29 cellular contexts compared by ENCODE assay signal in the genomic region with DNA sequence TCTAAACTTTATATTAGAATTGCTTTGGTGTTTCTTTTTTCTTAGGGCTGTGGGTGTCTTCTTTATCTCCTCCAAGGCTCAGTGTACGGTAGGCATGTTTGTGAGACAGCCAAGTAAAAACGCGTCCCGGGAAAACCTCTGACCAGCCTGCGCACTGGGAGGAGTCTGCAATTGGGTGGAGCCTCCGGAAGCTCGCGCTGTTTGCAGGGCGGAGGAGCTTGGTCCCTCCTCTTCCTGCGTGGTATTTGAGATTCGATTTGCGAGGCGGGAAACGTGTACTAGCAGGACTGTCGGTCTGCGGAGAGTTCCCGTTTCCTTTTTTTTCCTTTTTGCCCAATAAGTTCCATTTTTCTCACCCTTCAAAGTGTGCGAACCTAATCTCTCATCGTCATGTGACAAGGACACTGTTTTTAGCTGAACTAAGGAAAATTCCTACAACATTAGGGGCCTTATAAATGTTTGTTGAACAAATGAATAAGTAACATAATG.
"Had no signal": no experiment of that assay in that cellular context is flagged by ENCODE, and none has a peak within 500 bp of the region (broad histone marks: within the 10 kb centered on the region; RNA-seq: fewer than 3 reads in every experiment).

No MANE protein-coding gene starts in this region.

- ATAC-seq: activated naive CD8-positive, alpha-beta T cell treated with anti-CD3 and anti-CD28 coated beads, Interleukin-2, amount 50 U/mL, for 24 hours; heart left ventricle; left lung; lower lobe of right lung; mucosa of descending colon; natural killer cell treated with Interleukin-12 subunit alpha and Interleukin-12 subunit beta and Interleukin-15 and Interleukin-18, amount 100 ng/mL, for 72 hours; psoas muscle; stimulated activated effector memory CD8-positive, alpha-beta T cell treated with anti-CD3 and anti-CD28 coated beads, Interleukin-12 subunit alpha, Interleukin-12 subunit beta, amount 100 ng/mL, for 72 hours had no signal

- H3K9me3 ChIP-seq: lower lobe of right lung, ovary, psoas muscle, sigmoid colon, upper lobe of left lung had no signal

- H3K4me3 ChIP-seq: heart left ventricle, left lung, lower lobe of right lung, mucosa of descending colon, ovary, psoas muscle, sigmoid colon, upper lobe of left lung had no signal

- DNase-seq: activated CD4-positive, alpha-beta memory T cell treated with anti-CD3 and anti-CD28 coated beads, Interleukin-2, amount 10 ng/mL, durations not matched to agents 7 days and 5 days; activated CD4-positive, alpha-beta T cell treated with anti-CD3 and anti-CD28 coated beads for 1 hour; activated CD4-positive, alpha-beta T cell treated with anti-CD3 and anti-CD28 coated beads, Interleukin-2, amount 10 ng/mL, durations not matched to agents 7 days and 5 days; activated CD8-positive, alpha-beta memory T cell treated with anti-CD3 and anti-CD28 coated beads, Interleukin-2, amount 50 U/mL, for 48 hours; activated naive CD8-positive, alpha-beta T cell treated with anti-CD3 and anti-CD28 coated beads, Interleukin-2, amount 50 U/mL, for 24 hours; activated T-cell treated with anti-CD3 and anti-CD28 coated beads, Interleukin-2, amount 50 U/mL, for 24 hours; amygdala; caudate nucleus; cortex of kidney; foreskin fibroblast; heart left ventricle; lower lobe of right lung; mesendoderm; mucosa of descending colon; ovary; psoas muscle; sigmoid colon; small intestine; stimulated activated CD4-positive, alpha-beta T cell treated with anti-CD3 and anti-CD28 coated beads, Interleukin-4, amount 100 ng/mL, for 24 hours; T-helper 9 cell had no signal

- H3K27me3 Mint-ChIP-seq: activated CD4-positive, alpha-beta memory T cell treated with anti-CD3 and anti-CD28 coated beads, Interleukin-2, amount 10 ng/mL, durations not matched to agents 7 days and 5 days; activated CD4-positive, alpha-beta T cell treated with anti-CD3 and anti-CD28 coated beads, Interleukin-2, amount 10 ng/mL, durations not matched to agents 7 days and 5 days; activated naive CD4-positive, alpha-beta T cell treated with anti-CD3 and anti-CD28 coated beads, Interleukin-2, amount 50 U/mL, for 24 hours; activated naive CD8-positive, alpha-beta T cell treated with anti-CD3 and anti-CD28 coated beads, Interleukin-2, amount 50 U/mL, for 24 hours; activated T-cell treated with anti-CD3 and anti-CD28 coated beads, Interleukin-2, amount 50 U/mL, for 24 hours; natural killer cell treated with Interleukin-12 subunit alpha and Interleukin-12 subunit beta and Interleukin-15 and Interleukin-18, amount 100 ng/mL, for 72 hours; stimulated activated naive CD8-positive, alpha-beta T cell treated with anti-CD3 and anti-CD28 coated beads, Interleukin-15, Interleukin-2, amounts not matched to agents 100 ng/mL and 50 ng/mL, for 24 hours had no signal

- H3K27ac Mint-ChIP-seq: activated CD4-positive, alpha-beta memory T cell treated with anti-CD3 and anti-CD28 coated beads, Interleukin-2, amount 10 ng/mL, durations not matched to agents 7 days and 5 days; activated CD4-positive, alpha-beta T cell treated with anti-CD3 and anti-CD28 coated beads, Interleukin-2, amount 10 ng/mL, durations not matched to agents 7 days and 5 days; activated naive CD4-positive, alpha-beta T cell treated with anti-CD3 and anti-CD28 coated beads, Interleukin-2, amount 50 U/mL, for 24 hours; activated naive CD8-positive, alpha-beta T cell treated with anti-CD3 and anti-CD28 coated beads, Interleukin-2, amount 50 U/mL, for 24 hours; activated T-cell treated with anti-CD3 and anti-CD28 coated beads, Interleukin-2, amount 50 U/mL, for 24 hours; activated T-helper 2 cell treated with anti-CD3 and anti-CD28 coated beads, Interferon-gamma antibody, Interleukin-2, Interleukin-4, amounts not matched to agents 10 μg/mL and 5 μg/mL and 100 μg/mL, durations not matched to agents 14 hours and 24 hours and 36 hours; natural killer cell treated with Interleukin-12 subunit alpha and Interleukin-12 subunit beta and Interleukin-15 and Interleukin-18, amount 100 ng/mL, for 72 hours; stimulated activated effector memory CD8-positive, alpha-beta T cell treated with anti-CD3 and anti-CD28 coated beads, Interleukin-12 subunit alpha, Interleukin-12 subunit beta, amount 100 ng/mL, for 72 hours; stimulated activated naive CD8-positive, alpha-beta T cell treated with anti-CD3 and anti-CD28 coated beads, Interleukin-15, Interleukin-2, amounts not matched to agents 100 ng/mL and 50 ng/mL, for 24 hours; T-helper 1 cell treated with Interleukin-12 subunit alpha and Interleukin-12 subunit beta and Interleukin-4 antibody, amounts not matched to agents 30 μg/mL and 1 μg/mL, for 36 hours had no signal

- H3K4me1 ChIP-seq: heart left ventricle, left lung, lower lobe of right lung, psoas muscle, sigmoid colon had no signal

- H3K36me3 Mint-ChIP-seq: activated naive CD4-positive, alpha-beta T cell treated with anti-CD3 and anti-CD28 coated beads, Interleukin-2, amount 50 U/mL, for 24 hours; natural killer cell treated with Interleukin-12 subunit alpha and Interleukin-12 subunit beta and Interleukin-15 and Interleukin-18, amount 100 ng/mL, for 72 hours; stimulated activated effector memory CD8-positive, alpha-beta T cell treated with anti-CD3 and anti-CD28 coated beads, Interleukin-12 subunit alpha, Interleukin-12 subunit beta, amount 100 ng/mL, for 72 hours had no signal

- H3K36me3 ChIP-seq: heart left ventricle, left lung, lower lobe of right lung, ovary, sigmoid colon, upper lobe of left lung had no signal

- H3K27me3 ChIP-seq: heart left ventricle, left lung, ovary, sigmoid colon, upper lobe of left lung had no signal

- H3K4me3 Mint-ChIP-seq: activated CD4-positive, alpha-beta memory T cell treated with anti-CD3 and anti-CD28 coated beads, Interleukin-2, amount 10 ng/mL, durations not matched to agents 7 days and 5 days; activated CD4-positive, alpha-beta T cell treated with anti-CD3 and anti-CD28 coated beads, Interleukin-2, amount 10 ng/mL, durations not matched to agents 7 days and 5 days; activated naive CD4-positive, alpha-beta T cell treated with anti-CD3 and anti-CD28 coated beads, Interleukin-2, amount 50 U/mL, for 24 hours; activated naive CD8-positive, alpha-beta T cell treated with anti-CD3 and anti-CD28 coated beads, Interleukin-2, amount 50 U/mL, for 24 hours; activated T-cell treated with anti-CD3 and anti-CD28 coated beads, Interleukin-2, amount 50 U/mL, for 24 hours; natural killer cell treated with Interleukin-12 subunit alpha and Interleukin-12 subunit beta and Interleukin-15 and Interleukin-18, amount 100 ng/mL, for 72 hours; stimulated activated effector memory CD8-positive, alpha-beta T cell treated with anti-CD3 and anti-CD28 coated beads, Interleukin-12 subunit alpha, Interleukin-12 subunit beta, amount 100 ng/mL, for 72 hours; stimulated activated naive CD8-positive, alpha-beta T cell treated with anti-CD3 and anti-CD28 coated beads, Interleukin-15, Interleukin-2, amounts not matched to agents 100 ng/mL and 50 ng/mL, for 24 hours; T-helper 1 cell treated with Interleukin-12 subunit alpha and Interleukin-12 subunit beta and Interleukin-4 antibody, amounts not matched to agents 30 μg/mL and 1 μg/mL, for 36 hours had no signal

- H3K4me1 Mint-ChIP-seq: activated CD4-positive, alpha-beta memory T cell treated with anti-CD3 and anti-CD28 coated beads, Interleukin-2, amount 10 ng/mL, durations not matched to agents 7 days and 5 days; activated CD4-positive, alpha-beta T cell treated with anti-CD3 and anti-CD28 coated beads, Interleukin-2, amount 10 ng/mL, durations not matched to agents 7 days and 5 days; activated naive CD4-positive, alpha-beta T cell treated with anti-CD3 and anti-CD28 coated beads, Interleukin-2, amount 50 U/mL, for 24 hours; activated naive CD8-positive, alpha-beta T cell treated with anti-CD3 and anti-CD28 coated beads, Interleukin-2, amount 50 U/mL, for 24 hours; stimulated activated effector memory CD8-positive, alpha-beta T cell treated with anti-CD3 and anti-CD28 coated beads, Interleukin-12 subunit alpha, Interleukin-12 subunit beta, amount 100 ng/mL, for 72 hours had no signal

- H3K9me3 Mint-ChIP-seq: activated naive CD4-positive, alpha-beta T cell treated with anti-CD3 and anti-CD28 coated beads, Interleukin-2, amount 50 U/mL, for 24 hours; activated naive CD8-positive, alpha-beta T cell treated with anti-CD3 and anti-CD28 coated beads, Interleukin-2, amount 50 U/mL, for 24 hours had no signal

- H3K27ac ChIP-seq: heart left ventricle, left lung, lower lobe of right lung, ovary, psoas muscle, sigmoid colon, upper lobe of left lung had no signal

- FAIRE-seq: endothelial cell of umbilical vein, small intestine had no signal
